In genomic region chr11:124877631-124878496, GRCh38 we compare ENCODE assay signal across 11 cellular contexts. TPM values are rescaled to one million over a fixed set of nuclear protein-coding genes. Genes with fewer than 3 reads are reported as not detected.
DNase-seq lines count a peak whose midpoint lies in the region; ATAC-seq and TF ChIP-seq lines count a peak whose summit lies in the region.
"Had no signal": no experiment of that assay in that cellular context is flagged by ENCODE, and none has a peak within 500 bp of the region (broad histone marks: within the 10 kb centered on the region; RNA-seq: fewer than 3 reads in every experiment).

No MANE protein-coding gene starts in this region.

- H2AFZ ChIP-seq in osteoblast (ENCODE audit: low read length): no peak overlapping the region

- 58 to 67% methylated on average over 3 to 13 of the region's 23 CpGs for WGBS in esophagus squamous epithelium, 2 donors

- CTCF ChIA-PET in Caco-2 (lab: Charles Lee): interaction anchor here (0.5 to 1.1 kb wide), 2 partner anchors 9 to 100 kb away, joined by 3 read pairs; no protein-coding TSS in a partner anchor

- TF ChIP-seq CTCF in Caco-2 (IDR thresholded peaks at IDR 0.05; ENCODE audit: insufficient read depth in 1 of 2, low read depth in 1 of 2, low read length in 1 of 2, severe bottlenecking in 1 of 2, unreplicated experiment in 1 of 2) (no peak), esophagus squamous epithelium (IDR thresholded peaks at IDR 0.05) (no peak), GM13977 (IDR thresholded peaks at IDR 0.05; ENCODE audit: extremely low read depth, insufficient read depth, missing control alignments) (no peak), osteoblast (IDR thresholded peaks at IDR 0.05; ENCODE audit: extremely low read depth, low read depth, low read length) (no peak)

- in situ Hi-C loops in GM13977 (cut with MboI; ENCODE audit: low pct_unique_long_range_greater_than_20kb, low sequenced_read_pairs, unreplicated experiment): no loop called here

- peak overlapping the region; percentile 69 for H3K27ac Mint-ChIP-seq in Caco-2 (ENCODE audit: unreplicated experiment)
- H3K27ac Mint-ChIP-seq in T-helper 17 cell: no peak overlapping the region

- no peaks in the 10 kb centered on the region for H3K36me3 ChIP-seq in Caco-2 (ENCODE audit: control insufficient read depth, insufficient read depth, low read length)
- H3K36me3 ChIP-seq in esophagus squamous epithelium: no peaks in the 10 kb centered on the region
- H3K36me3 ChIP-seq in rectal smooth muscle tissue (ENCODE audit: control insufficient read depth, insufficient read depth, low read length): no peaks in the 10 kb centered on the region
- H3K36me3 ChIP-seq in osteoblast (ENCODE audit: insufficient read depth, low read length): no peaks in the 10 kb centered on the region
- H3K36me3 ChIP-seq: adrenal gland, right lobe of liver had no signal

- peaks cover 1% of the 10 kb centered on the region for H3K27me3 ChIP-seq in Caco-2 (replicated peaks; ENCODE audit: control insufficient read depth, insufficient read depth, low read length)
- peaks cover 0 to 39% (median 0%) of the 10 kb centered on the region in 4 donors for H3K27me3 ChIP-seq in esophagus squamous epithelium
- H3K27me3 ChIP-seq in rectal smooth muscle tissue (ENCODE audit: control insufficient read depth, insufficient read depth, low read length): peaks cover under 1% of the 10 kb centered on the region
- H3K27me3 ChIP-seq in osteoblast (ENCODE audit: insufficient read depth, low read length): peaks cover 12% of the 10 kb centered on the region
- H3K27me3 ChIP-seq: right lobe of liver had no signal

- no peaks in the 10 kb centered on the region for H4K20me1 ChIP-seq in osteoblast (ENCODE audit: insufficient read depth, low read length)

- H3K27me3 Mint-ChIP-seq in Caco-2 (ENCODE audit: insufficient read depth, unreplicated experiment) (peaks cover 14% of the 10 kb centered on the region), T-helper 17 cell (peaks cover 27% of the 10 kb centered on the region)

- peak in 1 of 2 experiments; percentile 34 for DNase-seq in Caco-2
- DNase-seq in T-helper 17 cell: no peak
- no peak for DNase-seq in esophagus squamous epithelium (lab: John Stamatoyannopoulos, UW)
- DNase-seq in GM13977 (ENCODE audit: low spot score): no peak
- DNase-seq in inferior parietal cortex (ENCODE audit: extremely low spot score): no peak
- no peak for DNase-seq in activated CD4-positive, CD25-positive, alpha-beta regulatory T cell treated with anti-CD3 and anti-CD28 coated beads, Interleukin-2, amount 50 U/mL, for 72 hours
- DNase-seq in osteoblast (ENCODE audit: insufficient read length, low spot score, missing footprints): no peak
- DNase-seq: NCI-H1092 treated with DMSO at 0.1 percent for 48 hours had no signal

- H3K27ac ChIP-seq in esophagus squamous epithelium: peak overlapping the region in 2 of 4 donors; percentile 88 to 95
- H3K27ac ChIP-seq in rectal smooth muscle tissue (ENCODE audit: low read depth, low read length): no peak overlapping the region
- no peak overlapping the region for H3K27ac ChIP-seq in osteoblast (ENCODE audit: low read depth, low read length)
- H3K27ac ChIP-seq: right lobe of liver had no signal

- H3K9me3 Mint-ChIP-seq in Caco-2 (ENCODE audit: unreplicated experiment): no peaks in the 10 kb centered on the region

- TF ChIP-seq POLR2A in esophagus squamous epithelium (IDR thresholded peaks at IDR 0.05): no peak

- intact Hi-C loops in Caco-2 (cut with micrococcal nuclease; ENCODE audit: unreplicated experiment) (no loop called here), esophagus squamous epithelium (cut with DNase I) (no loop called here)

- no peaks in the 10 kb centered on the region for H3K36me3 Mint-ChIP-seq in Caco-2 (ENCODE audit: insufficient read depth, unreplicated experiment)
- H3K36me3 Mint-ChIP-seq in T-helper 17 cell (ENCODE audit: low read depth): peaks cover 2% of the 10 kb centered on the region

- H3K4me1 ChIP-seq in Caco-2 (peaks cover 16% of the 10 kb centered on the region), esophagus squamous epithelium (peaks cover 3 to 30% (median 6%) of the 10 kb centered on the region in 3 donors), rectal smooth muscle tissue (ENCODE audit: control insufficient read depth, insufficient read depth, low read length) (no peaks in the 10 kb centered on the region), osteoblast (ENCODE audit: insufficient read depth, low read length) (no peaks in the 10 kb centered on the region)

- no peak overlapping the region for H3K4me2 ChIP-seq in osteoblast (ENCODE audit: insufficient read depth, low read length)

- peaks cover 12% of the 10 kb centered on the region for H3K4me1 Mint-ChIP-seq in Caco-2 (ENCODE audit: low read depth, unreplicated experiment)
- H3K4me1 Mint-ChIP-seq in T-helper 17 cell: peaks cover 13% of the 10 kb centered on the region

- no peak for ATAC-seq in T-helper 17 cell
- ATAC-seq: right lobe of liver had no signal

- H3K4me3 ChIP-seq in Caco-2 (ENCODE audit: low read depth, low read length) (no peak overlapping the region), esophagus squamous epithelium (peak overlapping the region in 3 of 4 donors; percentile 56 to 84 (median 57)), rectal smooth muscle tissue (ENCODE audit: low read length) (peak overlapping the region; percentile 71), osteoblast (ENCODE audit: insufficient read depth, low read length) (no peak overlapping the region)

- no peaks in the 10 kb centered on the region for H3K9me3 ChIP-seq in Caco-2
- no peaks in the 10 kb centered on the region for H3K9me3 ChIP-seq in T-helper 17 cell (ENCODE audit: control insufficient read depth, low read length, poor library complexity, severe bottlenecking)
- H3K9me3 ChIP-seq in esophagus squamous epithelium: no peaks in the 10 kb centered on the region
- no peaks in the 10 kb centered on the region for H3K9me3 ChIP-seq in osteoblast (ENCODE audit: low read depth, low read length)
- H3K9me3 ChIP-seq: adrenal gland, right lobe of liver had no signal

- H3K79me2 ChIP-seq in osteoblast (ENCODE audit: insufficient read depth, low read length): no peaks in the 10 kb centered on the region

- POLR2A ChIA-PET in Caco-2 (lab: Charles Lee): no interaction called here

- H3K9ac ChIP-seq in rectal smooth muscle tissue (ENCODE audit: low read length): no peak overlapping the region

- H3K4me3 Mint-ChIP-seq in Caco-2 (ENCODE audit: unreplicated experiment): peak overlapping the region; percentile 80
- peak overlapping the region; percentile 86 for H3K4me3 Mint-ChIP-seq in T-helper 17 cell

- no TSS peak for BruUV-seq in Caco-2 (replicated peaks; lab: Mats Ljungman, UMichigan)

RNA-seq across cellular contexts. Expression of gene ROBO3, which starts 12.6 kb away (rescaled TPM):
- 5.7 and 6.2 TPM in 2 replicates for total RNA-seq in Caco-2 (2022)
- 10 to 100 TPM; 17.5 to 18.0 TPM for total RNA-seq in T-helper 17 cell
- 10 to 100 TPM in 1 of 4 donors, 1 to 10 TPM in 3; 1.8 to 12.4 (median 3.8) TPM for total RNA-seq in esophagus squamous epithelium
- total RNA-seq in osteoblast: 12.7 and 18.1 TPM in 2 replicates

RNA-seq across cellular contexts. Expression of gene ROBO4, which starts 19.8 kb away (rescaled TPM):
- total RNA-seq in Caco-2 (2022) (not detected in 2 replicates), T-helper 17 cell (not detected), esophagus squamous epithelium (10 to 100 TPM in 2 of 4 donors, 1 to 10 TPM in 2; 4.5 to 11.9 (median 8.6) TPM), osteoblast (0.36 and 0.59 TPM in 2 replicates)

RNA-seq across cellular contexts. Expression of gene HEPN1, which starts 41.2 kb away (rescaled TPM):
- total RNA-seq in Caco-2 (2022): not detected in 2 replicates
- not detected for total RNA-seq in T-helper 17 cell
- total RNA-seq in esophagus squamous epithelium: not detected
- total RNA-seq in osteoblast: under 0.01 TPM in 1 of 2 replicates, not detected in the other

RNA-seq across cellular contexts. Expression of gene HEPACAM, which starts 58.0 kb away (rescaled TPM):
- total RNA-seq in Caco-2 (2022) (0.11 TPM in 1 of 2 replicates, not detected in the other), T-helper 17 cell (not detected), esophagus squamous epithelium (not detected), osteoblast (under 0.01 TPM in 1 of 2 replicates, not detected in the other)

Comparison
In these comparisons a context has a peak if more than half of its experiments do, and no peak if none do; other contexts are left out.
1. H3K4me3 ChIP-seq: peak in esophagus squamous epithelium (3 of 4) and rectal smooth muscle tissue (single experiment); none in Caco-2 (single experiment) and osteoblast (single experiment).